ENCODE assay signal across 16 cellular contexts in genomic region chr7:96949766-96950165, GRCh38. TPM values are rescaled to one million over a fixed set of nuclear protein-coding genes. Genes with fewer than 3 reads are reported as not detected.
DNase-seq lines count a peak whose midpoint lies in the region; ATAC-seq, FAIRE-seq and TF ChIP-seq lines count a peak whose summit lies in the region.
"Had no signal": no experiment of that assay in that cellular context is flagged by ENCODE, and none has a peak within 500 bp of the region (broad histone marks: within the 10 kb centered on the region; RNA-seq: fewer than 3 reads in every experiment).

No MANE protein-coding gene starts in this region.

- H3K9me3 ChIP-seq in vagina = no peaks in the 10 kb centered on the region
- H3K9me3 ChIP-seq: ovary had no signal

- no peaks in the 10 kb centered on the region for H3K27me3 ChIP-seq in vagina
- H3K27me3 ChIP-seq: ovary had no signal

- no peak overlapping the region for H3K4me3 ChIP-seq in vagina
- H3K4me3 ChIP-seq: ovary had no signal

- H3K27ac ChIP-seq in vagina = no peak overlapping the region
- H3K27ac ChIP-seq: ovary had no signal

- no peaks in the 10 kb centered on the region for H3K36me3 ChIP-seq in vagina
- H3K36me3 ChIP-seq: ovary had no signal

- TF ChIP-seq POLR2A in vagina (IDR thresholded peaks at IDR 0.05) = no peak

- H3K4me1 ChIP-seq in vagina = no peaks in the 10 kb centered on the region

- peak; percentile 67 for DNase-seq in A172 (ENCODE audit: low spot score)
- DNase-seq in M059J (ENCODE audit: low read depth) = peak; percentile 94
- DNase-seq in amniotic stem cell (lab: John Stamatoyannopoulos, UW) = peak; percentile 74
- DNase-seq in activated CD4-positive, alpha-beta T cell treated with anti-CD3 and anti-CD28 coated beads for 4 hours = no peak
- no peak for DNase-seq in vagina (ENCODE audit: extremely low spot score in 2 of 2)
- DNase-seq: ACHN; activated B cell treated with CpG ODN at 0.5 μM for 24 hours; NCI-H2171; ovary; stimulated activated CD4-positive, alpha-beta T cell treated with anti-CD3 and anti-CD28 coated beads, Interleukin-2, amount 100 ng/mL, for 48 hours had no signal

- intact Hi-C loops in vagina (cut with DNase I) = no loop called here

- no peak for TF ChIP-seq CTCF in vagina (IDR thresholded peaks at IDR 0.05)

- peak; percentile 97 for FAIRE-seq in islet of Langerhans (lab: Jason Lieb, UNC)
- FAIRE-seq: frontal cortex, G401.6 had no signal

- ATAC-seq in HG03175 (IDR thresholded peaks at IDR 0.05; ENCODE audit: unreplicated experiment) (no peak), HG03025 (IDR thresholded peaks at IDR 0.05; ENCODE audit: low FRiP score, unreplicated experiment) (no peak)

RNA-seq across cellular contexts. Expression of gene DLX6, which starts 55.6 kb away (rescaled TPM):
- not detected in 2 replicates for total RNA-seq in A172 (2014; rRNA removed; shearing (Covaris generic))
- total RNA-seq in M059J (2014; rRNA removed; shearing (Covaris generic)) = 0.22 and 1.6 TPM in 2 replicates
- total RNA-seq in vagina = not detected
- total RNA-seq: activated B cell treated with CpG ODN at 0.5 μM for 24 hours; activated T-helper 1 cell treated with anti-CD3 and anti-CD28 coated beads, Interleukin-12 subunit alpha, Interleukin-12 subunit beta, Interleukin-2, Interleukin-4 antibody, amounts not matched to agents 30 ng/mL and 10 ng/mL and 1 ng/mL, durations not matched to agents 14 hours and 24 hours and 36 hours had no signal

Comparison
In these comparisons a context has a peak if more than half of its experiments do, and no peak if none do; other contexts are left out.
1. DNase-seq: peak in A172 (single experiment), M059J (single experiment) and amniotic stem cell (single experiment); none in activated CD4-positive, alpha-beta T cell treated with anti-CD3 and anti-CD28 coated beads for 4 hours (0 of 2) and vagina (0 of 2).